1 cellular context compared by ENCODE assay signal in genomic region chr5:41118177-41118576, GRCh38.
TF ChIP-seq lines count a peak whose summit lies in the region.

No MANE protein-coding gene starts in this region.

TF ChIP-seq in GM23338, 12 proteins besides CTCF, POLR2A, EP300 and RAD21 (continued from another document):
- TF ChIP-seq ZNF462 (CRISPR knock-in tag; IDR thresholded peaks at IDR 0.05) (no peak), EZH2 (IDR thresholded peaks at IDR 0.05; ENCODE audit: low read depth, unreplicated experiment) (no peak), JUNB (IDR thresholded peaks at IDR 0.05; ENCODE audit: unreplicated experiment) (no peak)
